Comparison of ENCODE assay signal across 36 cellular contexts in genomic region chr6:162952343-162952871, GRCh38.
DNase-seq lines count a peak whose midpoint lies in the region; ATAC-seq, FAIRE-seq and TF ChIP-seq lines count a peak whose summit lies in the region.
"Had no signal": no experiment of that assay in that cellular context is flagged by ENCODE, and none has a peak within 500 bp of the region (broad histone marks: within the 10 kb centered on the region; RNA-seq: fewer than 3 reads in every experiment).

No MANE protein-coding gene starts in this region.

- 35% methylated on average over 5 of the region's 5 CpGs for whole genome bisulfite sequencing in SK-N-SH (ENCODE audit: low lambda C conversion rate)

- DNase-seq in BE2C (peak; percentile 37), SK-N-DZ (ENCODE audit: low spot score) (peak; percentile 99), SK-N-SH (peak; percentile 24), NCI-H524 (lab: John Stamatoyannopoulos, UW) (no peak), GM12891 (ENCODE audit: insufficient read length, low spot score) (no peak)
- no peak for DNase-seq in natural killer cell treated with Interleukin-12 subunit alpha and Interleukin-12 subunit beta and Interleukin-15 and Interleukin-18, amount 100 ng/mL, for 72 hours (ENCODE audit: low spot score)
- no peak for DNase-seq in activated CD4-positive, alpha-beta T cell treated with anti-CD3 and anti-CD28 coated beads, Interleukin-2, amount 50 U/mL, for 48 hours
- DNase-seq: 8988T; ACHN; AML-193; C1 segment of cervical spinal cord; Caco-2; Calu3; CD4-positive, alpha-beta memory T cell; CD4-positive, alpha-beta T cell; CD4-positive, CD25-positive, alpha-beta regulatory T cell; CD8-positive, alpha-beta memory T cell; CD8-positive, alpha-beta T cell; COR-L47; DMS 273 treated with DMSO at 0.1 percent for 48 hours; DMS153; DMS53; DMS79; DMS79 treated with DMSO at 0.1 percent for 48 hours; DND-41; EL had no signal

- H3K27ac Mint-ChIP-seq in natural killer cell treated with Interleukin-12 subunit alpha and Interleukin-12 subunit beta and Interleukin-15 and Interleukin-18, amount 100 ng/mL, for 72 hours: no peak overlapping the region
- H3K27ac Mint-ChIP-seq: B cell; CD14-positive monocyte; CD4-positive, alpha-beta memory T cell; CD4-positive, alpha-beta T cell; CD4-positive, CD25-positive, alpha-beta regulatory T cell; CD8-positive, alpha-beta memory T cell; CD8-positive, alpha-beta T cell had no signal

- no peaks in the 10 kb centered on the region for H3K9me2 ChIP-seq in SK-N-SH

- H3K9me3 ChIP-seq in BE2C (no peaks in the 10 kb centered on the region), SK-N-SH (no peaks in the 10 kb centered on the region)
- H3K9me3 ChIP-seq: A549; BLaER1; BLaER1 treated with 17β-estradiol and CSF1 and Interleukin-3, amounts not matched to agents 10 nM and 100 nM; Caco-2 had no signal

- no peak overlapping the region for H3K27ac ChIP-seq in SK-N-SH (ENCODE audit: low read depth in 2 of 2, low read length in 1 of 2)
- H3K27ac ChIP-seq: 22Rv1; A549; BLaER1; BLaER1 treated with 17β-estradiol and CSF1 and Interleukin-3, amounts not matched to agents 10 nM and 100 nM; C4-2B had no signal

- H3K36me3 ChIP-seq in BE2C (no peaks in the 10 kb centered on the region), SK-N-SH (replicated peaks in 1 of 2; ENCODE audit: control insufficient read depth in 1 of 2, insufficient read depth in 2 of 2, low read length in 1 of 2) (no peaks in the 10 kb centered on the region)
- H3K36me3 ChIP-seq: BLaER1; BLaER1 treated with 17β-estradiol and CSF1 and Interleukin-3, amounts not matched to agents 10 nM and 100 nM had no signal

- peak; percentile 27; the same call in 2 of the 3 replicates for ATAC-seq in SK-N-SH treated with all-trans-retinoic acid at 6 μM for 48 hours
- ATAC-seq in natural killer cell treated with Interleukin-12 subunit alpha and Interleukin-12 subunit beta and Interleukin-15 and Interleukin-18, amount 100 ng/mL, for 72 hours: no peak
- ATAC-seq: A549; CD8-positive, alpha-beta T cell had no signal

- peaks cover 0 to 6% of the 10 kb centered on the region in 2 donors for H3K27me3 Mint-ChIP-seq in natural killer cell treated with Interleukin-12 subunit alpha and Interleukin-12 subunit beta and Interleukin-15 and Interleukin-18, amount 100 ng/mL, for 72 hours
- H3K27me3 Mint-ChIP-seq: B cell; CD4-positive, alpha-beta memory T cell; CD4-positive, alpha-beta T cell; CD4-positive, CD25-positive, alpha-beta regulatory T cell had no signal

- no peak overlapping the region for H3K4me3 Mint-ChIP-seq in natural killer cell treated with Interleukin-12 subunit alpha and Interleukin-12 subunit beta and Interleukin-15 and Interleukin-18, amount 100 ng/mL, for 72 hours
- H3K4me3 Mint-ChIP-seq: B cell; CD14-positive monocyte; CD4-positive, alpha-beta memory T cell; CD4-positive, alpha-beta T cell; CD8-positive, alpha-beta memory T cell; CD8-positive, alpha-beta T cell had no signal

- POLR2A ChIA-PET in SK-N-SH (lab: Yijun Ruan, JAX): no interaction called here

- no peak for FAIRE-seq in GM12891 (lab: Jason Lieb, UNC)
- FAIRE-seq: A204.1, A549, D721Med had no signal

- H3K4me3 ChIP-seq in BE2C (ENCODE audit: low read depth, low read length) (no peak overlapping the region), SK-N-SH (ENCODE audit: low read depth in 2 of 2, low read length in 1 of 2) (no peak overlapping the region)
- H3K4me3 ChIP-seq: A549; BLaER1; BLaER1 treated with 17β-estradiol and CSF1 and Interleukin-3, amounts not matched to agents 10 nM and 100 nM had no signal

- TF ChIP-seq EP300 in SK-N-SH (IDR thresholded peaks at IDR 0.05; ENCODE audit: borderline replicate concordance in 1 of 2, low read depth in 1 of 2, low read length in 1 of 2): no peak

- no peak for TF ChIP-seq CTCF in BE2C (IDR thresholded peaks at IDR 0.05; ENCODE audit: low read depth, low read length)
- no peak for TF ChIP-seq CTCF in SK-N-SH (IDR thresholded peaks at IDR 0.05)

- H2AFZ ChIP-seq in SK-N-SH (ENCODE audit: low read depth): no peak overlapping the region

- H3F3A ChIP-seq in SK-N-SH (replicated peaks; ENCODE audit: insufficient read depth): no peaks in the 10 kb centered on the region

- H3K4me1 Mint-ChIP-seq in natural killer cell treated with Interleukin-12 subunit alpha and Interleukin-12 subunit beta and Interleukin-15 and Interleukin-18, amount 100 ng/mL, for 72 hours (ENCODE audit: low read depth in 2 of 2): no peaks in the 10 kb centered on the region
- H3K4me1 Mint-ChIP-seq: B cell; CD14-positive monocyte; CD4-positive, alpha-beta memory T cell; CD4-positive, CD25-positive, alpha-beta regulatory T cell; CD8-positive, alpha-beta memory T cell had no signal

- CTCF ChIA-PET in SK-N-SH (lab: Yijun Ruan, JAX): interaction anchor here (0.7 to 1.3 kb wide), 5 partner anchors 15 to 1534 kb away, joined by 3 to 4 read pairs (median 3); partner anchors contain the start of gene PACRG

- TF ChIP-seq POLR2A in GM12891 (IDR thresholded peaks at IDR 0.05; ENCODE audit: low read depth, low read length): no peak

- H4K20me1 ChIP-seq in SK-N-SH (ENCODE audit: insufficient read depth): no peaks in the 10 kb centered on the region
- H4K20me1 ChIP-seq: BLaER1; BLaER1 treated with 17β-estradiol and CSF1 and Interleukin-3, amounts not matched to agents 10 nM and 100 nM had no signal

- H3K27me3 ChIP-seq in BE2C (no peaks in the 10 kb centered on the region), SK-N-SH (ENCODE audit: insufficient read depth) (no peaks in the 10 kb centered on the region)
- H3K27me3 ChIP-seq: BLaER1; BLaER1 treated with 17β-estradiol and CSF1 and Interleukin-3, amounts not matched to agents 10 nM and 100 nM had no signal

- H3K79me2 ChIP-seq in SK-N-SH (ENCODE audit: insufficient read depth): no peaks in the 10 kb centered on the region

- H3K9ac ChIP-seq in SK-N-SH: no peak overlapping the region
- H3K9ac ChIP-seq: BLaER1; BLaER1 treated with 17β-estradiol and CSF1 and Interleukin-3, amounts not matched to agents 10 nM and 100 nM had no signal

- no peak for TF ChIP-seq RAD21 in SK-N-SH (IDR thresholded peaks at IDR 0.05; ENCODE audit: low read length)

- H3K4me2 ChIP-seq in SK-N-SH: no peak overlapping the region
- H3K4me2 ChIP-seq: A549; BLaER1; BLaER1 treated with 17β-estradiol and CSF1 and Interleukin-3, amounts not matched to agents 10 nM and 100 nM had no signal

- peaks cover 3% of the 10 kb centered on the region for H3K9me3 Mint-ChIP-seq in natural killer cell treated with Interleukin-12 subunit alpha and Interleukin-12 subunit beta and Interleukin-15 and Interleukin-18, amount 100 ng/mL, for 72 hours

- H3K36me3 Mint-ChIP-seq in natural killer cell treated with Interleukin-12 subunit alpha and Interleukin-12 subunit beta and Interleukin-15 and Interleukin-18, amount 100 ng/mL, for 72 hours: no peaks in the 10 kb centered on the region
- H3K36me3 Mint-ChIP-seq: CD14-positive monocyte; CD4-positive, alpha-beta memory T cell; CD8-positive, alpha-beta memory T cell; CD8-positive, alpha-beta T cell had no signal

- H3K4me1 ChIP-seq in BE2C (peaks cover 4% of the 10 kb centered on the region), SK-N-SH (ENCODE audit: control insufficient read depth in 1 of 2, insufficient read depth in 2 of 2, low read depth in 1 of 2, low read length in 1 of 2) (peaks cover 0 to 3% of the 10 kb centered on the region in 2 experiments; a peak in 2 of 4 replicates)
- H3K4me1 ChIP-seq: A549; BLaER1; BLaER1 treated with 17β-estradiol and CSF1 and Interleukin-3, amounts not matched to agents 10 nM and 100 nM; Caco-2 had no signal

TF ChIP-seq in SK-N-SH, 30 proteins besides CTCF, POLR2A, EP300 and RAD21:
- TF ChIP-seq YY1 (IDR thresholded peaks at IDR 0.05; ENCODE audit: low read depth) (no peak), GATA2 (CRISPR knock-in tag; IDR thresholded peaks at IDR 0.05) (peak; percentile 68)

TF ChIP-seq in SK-N-SH treated with all-trans-retinoic acid at 6 μM for 48 hours, 23 proteins besides CTCF, POLR2A, EP300 and RAD21 (continues in another document):
- TF ChIP-seq ARNTL (CRISPR knock-in tag; IDR thresholded peaks at IDR 0.05; ENCODE audit: borderline replicate concordance, low read depth) (no peak), ZNF8 (CRISPR knock-in tag; IDR thresholded peaks at IDR 0.05) (no peak), CSRNP3 (CRISPR knock-in tag; IDR thresholded peaks at IDR 0.05) (no peak), SNAI2 (CRISPR knock-in tag; IDR thresholded peaks at IDR 0.05) (no peak)

TF ChIP-seq in GM12891, 5 proteins besides CTCF, POLR2A, EP300 and RAD21:
- no peak for TF ChIP-seq SPI1 (IDR thresholded peaks at IDR 0.05; ENCODE audit: low read depth, low read length)
- no peak for TF ChIP-seq POLR2AphosphoS5 (IDR thresholded peaks at IDR 0.05; ENCODE audit: low read depth, low read length)
- no peak for TF ChIP-seq POU2F2 (IDR thresholded peaks at IDR 0.05; ENCODE audit: low read depth, low read length)
- TF ChIP-seq TAF1 (IDR thresholded peaks at IDR 0.05; ENCODE audit: low read depth, low read length): no peak
- TF ChIP-seq PAX5 (IDR thresholded peaks at IDR 0.05; ENCODE audit: insufficient read depth, low read length, severe bottlenecking): no peak

Comparison
In these comparisons a context has a peak if more than half of its experiments do, and no peak if none do; other contexts are left out.
1. DNase-seq: peak in BE2C (single experiment), SK-N-DZ (single experiment) and SK-N-SH (single experiment); none in NCI-H524 (0 of 2), natural killer cell treated with Interleukin-12 subunit alpha and Interleukin-12 subunit beta and Interleukin-15 and Interleukin-18, amount 100 ng/mL, for 72 hours (single experiment), GM12891 (single experiment) and activated CD4-positive, alpha-beta T cell treated with anti-CD3 and anti-CD28 coated beads, Interleukin-2, amount 50 U/mL, for 48 hours (0 of 2).